9 cellular contexts compared by ENCODE assay signal in the genomic region with DNA sequence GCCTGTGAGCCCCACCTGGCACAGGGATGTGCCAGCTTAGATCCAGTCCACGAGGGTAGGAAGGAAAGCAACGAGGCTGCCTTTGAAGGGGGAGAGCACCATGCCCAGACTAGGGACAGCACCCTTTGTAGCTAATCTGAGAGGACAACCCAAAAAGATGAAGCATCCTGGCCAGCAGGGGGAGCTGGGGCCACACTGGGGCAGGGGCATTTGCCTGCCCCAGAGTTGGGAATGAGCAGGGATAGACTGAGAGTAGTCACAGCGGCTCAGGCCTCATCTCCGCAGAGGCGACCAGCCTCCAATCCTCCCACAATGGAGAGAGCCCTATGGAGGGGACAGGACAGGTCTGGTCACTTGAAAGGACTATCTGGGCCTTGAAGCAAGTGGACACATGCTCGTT. TPM values are rescaled to one million over a fixed set of nuclear protein-coding genes. Genes with fewer than 3 reads are reported as not detected.
DNase-seq lines count a peak whose midpoint lies in the region; ATAC-seq, FAIRE-seq and TF ChIP-seq lines count a peak whose summit lies in the region.
"Had no signal": no experiment of that assay in that cellular context is flagged by ENCODE, and none has a peak within 500 bp of the region (broad histone marks: within the 10 kb centered on the region; RNA-seq: fewer than 3 reads in every experiment).

No MANE protein-coding gene starts in this region.

- 82% methylated on average over 5 of the region's 6 CpGs for WGBS in prostate gland

- no peaks in the 10 kb centered on the region for H3K27me3 ChIP-seq in prostate gland (replicated peaks; ENCODE audit: insufficient read depth)

- H3K36me3 ChIP-seq in prostate gland: no peaks in the 10 kb centered on the region
- H3K36me3 ChIP-seq: BLaER1 treated with 17β-estradiol and CSF1 and Interleukin-3, amounts not matched to agents 10 nM and 100 nM had no signal

- H3K27ac ChIP-seq in prostate gland: no peak overlapping the region
- H3K27ac ChIP-seq: BLaER1 treated with 17β-estradiol and CSF1 and Interleukin-3, amounts not matched to agents 10 nM and 100 nM had no signal

- FAIRE-seq in HTR-8/SVneo (lab: Jason Lieb, UNC): peak; percentile 60

- no peaks in the 10 kb centered on the region for H3K9me3 Mint-ChIP-seq in neural crest cell

- peak; percentile 51 for TF ChIP-seq CTCF in neural crest cell (conservative IDR thresholded peaks at IDR 0.05)
- TF ChIP-seq CTCF in prostate gland (IDR thresholded peaks at IDR 0.05): peak in 2 of 4 experiments; percentile 11 to 20

- H3K4me3 Mint-ChIP-seq in neural crest cell: no peak overlapping the region

- intact Hi-C loops in prostate gland (cut with DNase I): no loop called here

- H3K27ac Mint-ChIP-seq in neural crest cell (ENCODE audit: unreplicated experiment): no peak overlapping the region

- H3K4me1 Mint-ChIP-seq in neural crest cell: peaks cover 16% of the 10 kb centered on the region

- TF ChIP-seq POLR2A in prostate gland (IDR thresholded peaks at IDR 0.05): no peak

- no peaks in the 10 kb centered on the region for H3K27me3 Mint-ChIP-seq in neural crest cell (ENCODE audit: low read depth)

- DNase-seq in NCI-H1417 (lab: John Stamatoyannopoulos, UW): peak in 2 of 3 experiments; percentile 23
- DNase-seq in NCI-H1417 treated with DMSO at 0.1 percent for 48 hours (lab: John Stamatoyannopoulos, UW): no peak
- no peak for DNase-seq in HTR-8/SVneo (ENCODE audit: insufficient read length, low spot score)
- DNase-seq in activated naive CD4-positive, alpha-beta T cell treated with anti-CD3 and anti-CD28 coated beads, Interleukin-2, amount 50 U/mL, for 16 hours: peak; percentile 19
- DNase-seq in neural crest cell (ENCODE audit: low read depth, low spot score): no peak
- no peak for DNase-seq in prostate gland (ENCODE audit: low spot score)
- DNase-seq in germinal center (ENCODE audit: low spot score): no peak

- no peak overlapping the region for H3K4me3 ChIP-seq in prostate gland
- H3K4me3 ChIP-seq: BLaER1 treated with 17β-estradiol and CSF1 and Interleukin-3, amounts not matched to agents 10 nM and 100 nM had no signal

- no peak for ATAC-seq in HG03025 (IDR thresholded peaks at IDR 0.05; ENCODE audit: low FRiP score, unreplicated experiment)

- no peaks in the 10 kb centered on the region for H3K4me1 ChIP-seq in prostate gland (replicated peaks)

- no peaks in the 10 kb centered on the region for H3K36me3 Mint-ChIP-seq in neural crest cell (ENCODE audit: low read depth)

- no peaks in the 10 kb centered on the region for H3K9me3 ChIP-seq in prostate gland
- H3K9me3 ChIP-seq: BLaER1 treated with 17β-estradiol and CSF1 and Interleukin-3, amounts not matched to agents 10 nM and 100 nM had no signal

RNA-seq across cellular contexts. Expression of gene LMO1, which starts 16.4 kb away (rescaled TPM):
- total RNA-seq in neural crest cell: 1.5 and 1.8 TPM in 2 replicates
- not detected for total RNA-seq in prostate gland

Comparison
In these comparisons a context has a peak if more than half of its experiments do, and no peak if none do; other contexts are left out.
1. DNase-seq: peak in NCI-H1417 (2 of 3) and activated naive CD4-positive, alpha-beta T cell treated with anti-CD3 and anti-CD28 coated beads, Interleukin-2, amount 50 U/mL, for 16 hours (single experiment); none in NCI-H1417 treated with DMSO at 0.1 percent for 48 hours (single experiment), HTR-8/SVneo (single experiment), neural crest cell (single experiment), prostate gland (single experiment) and germinal center (single experiment).